2 cellular contexts compared by ENCODE assay signal in genomic region chr11:6889835-6890234, GRCh38.
A peak's percentile ranks its signal among the peaks of the same experiment; 100 is the strongest.
TF ChIP-seq lines count a peak whose summit lies in the region.

No MANE protein-coding gene starts in this region.

TF ChIP-seq in GM12891, 5 proteins besides CTCF, POLR2A, EP300 and RAD21:
- no peak for TF ChIP-seq POLR2AphosphoS5 (IDR thresholded peaks at IDR 0.05; ENCODE audit: low read depth, low read length)
- no peak for TF ChIP-seq TAF1 (IDR thresholded peaks at IDR 0.05; ENCODE audit: low read depth, low read length)
- TF ChIP-seq SPI1 (IDR thresholded peaks at IDR 0.05; ENCODE audit: low read depth, low read length), result 0 out of 2 replicates have a peak, but pooled peaks have one; percentile 8
- no peak for TF ChIP-seq POU2F2 (IDR thresholded peaks at IDR 0.05; ENCODE audit: low read depth, low read length)
TF ChIP-seq in GM12891: peak in this region for 1.

TF ChIP-seq in GM12878, 131 proteins besides CTCF, POLR2A, EP300 and RAD21:
- TF ChIP-seq ETV6 (conservative IDR thresholded peaks at IDR 0.05 in 1 of 2, IDR thresholded peaks at IDR 0.05 in 1 of 2; ENCODE audit: borderline replicate concordance in 1 of 2, low read depth in 1 of 2), result no peak
- no peak for TF ChIP-seq FOXM1 (IDR thresholded peaks at IDR 0.05; ENCODE audit: low read depth, low read length)
